ENCODE assay signal across 19 cellular contexts in the genomic region with DNA sequence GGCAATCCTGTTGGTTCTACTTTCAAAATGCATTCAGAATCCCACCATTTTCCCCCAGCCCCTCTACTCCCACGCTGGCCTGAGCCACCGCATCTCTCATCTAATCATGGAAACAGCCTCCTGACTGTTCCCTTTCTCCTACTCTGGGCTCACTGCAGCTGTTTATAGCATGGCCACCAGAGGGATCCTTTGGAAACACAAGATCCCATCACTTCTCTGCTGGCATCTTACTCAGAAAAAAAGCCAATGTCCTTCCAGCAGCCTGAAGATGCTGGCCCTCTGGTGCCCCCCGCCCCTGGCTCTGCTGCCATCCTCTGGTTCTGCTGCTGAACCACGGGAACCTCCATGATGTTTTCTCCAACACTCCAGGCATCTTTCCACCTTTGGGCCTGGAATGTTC. TPM values are rescaled to one million over a fixed set of nuclear protein-coding genes. Genes with fewer than 3 reads are reported as not detected.
DNase-seq lines count a peak whose midpoint lies in the region; ATAC-seq and TF ChIP-seq lines count a peak whose summit lies in the region.
"Had no signal": no experiment of that assay in that cellular context is flagged by ENCODE, and none has a peak within 500 bp of the region (broad histone marks: within the 10 kb centered on the region; RNA-seq: fewer than 3 reads in every experiment).

No MANE protein-coding gene starts in this region.

- no peak overlapping the region for H3K4ac ChIP-seq in mesendoderm (ENCODE audit: low read depth, low read length)

- H3K27me3 ChIP-seq in brain microvascular endothelial cell (replicated peaks) (no peaks in the 10 kb centered on the region), mesendoderm (ENCODE audit: insufficient read depth, low read length, poor library complexity) (no peaks in the 10 kb centered on the region)

- peak; percentile 26 for TF ChIP-seq CTCF in brain microvascular endothelial cell (IDR thresholded peaks at IDR 0.05; ENCODE audit: low read depth, low read length, missing control alignments)
- no peak for TF ChIP-seq CTCF in mesothelial cell of epicardium (IDR thresholded peaks at IDR 0.05; ENCODE audit: unreplicated experiment)
- no peak for TF ChIP-seq CTCF in natural killer cell (IDR thresholded peaks at IDR 0.05)

- H2BK120ac ChIP-seq in mesendoderm (ENCODE audit: low read depth, low read length): no peak overlapping the region

- H3K27ac Mint-ChIP-seq in mesothelial cell of epicardium (no peak overlapping the region), natural killer cell (no peak overlapping the region)
- H3K27ac Mint-ChIP-seq: activated T-helper 1 cell treated with anti-CD3 and anti-CD28 coated beads, Interleukin-12 subunit alpha, Interleukin-12 subunit beta, Interleukin-2, Interleukin-4 antibody, amounts not matched to agents 30 ng/mL and 10 ng/mL and 1 ng/mL, durations not matched to agents 14 hours and 24 hours and 36 hours; CD8-positive, alpha-beta T cell; dendritic cell treated with granulocyte-macrophage colony-stimulating factor and Interleukin-4, amounts not matched to agents 40 ng/mL and 50 ng/mL, for 4 days; memory B cell had no signal

- peaks cover 24% of the 10 kb centered on the region for H3K27me3 Mint-ChIP-seq in mesothelial cell of epicardium (ENCODE audit: low read depth)
- peaks cover 0 to 12% of the 10 kb centered on the region in 2 donors for H3K27me3 Mint-ChIP-seq in natural killer cell (ENCODE audit: low read depth in 2 of 2)

- no peak for ATAC-seq in GM19328 (IDR thresholded peaks at IDR 0.05; ENCODE audit: unreplicated experiment)
- ATAC-seq in natural killer cell: no peak
- ATAC-seq: CD8-positive, alpha-beta T cell; stimulated activated naive CD8-positive, alpha-beta T cell treated with anti-CD3 and anti-CD28 coated beads, Interleukin-15, Interleukin-2, amounts not matched to agents 100 U/mL and 50 U/mL, for 24 hours had no signal

- H3K9ac ChIP-seq in mesendoderm (ENCODE audit: low read length): no peak overlapping the region

- no peaks in the 10 kb centered on the region for H3K9me3 Mint-ChIP-seq in mesothelial cell of epicardium
- H3K9me3 Mint-ChIP-seq in natural killer cell: no peaks in the 10 kb centered on the region
- H3K9me3 Mint-ChIP-seq: activated T-helper 1 cell treated with anti-CD3 and anti-CD28 coated beads, Interleukin-12 subunit alpha, Interleukin-12 subunit beta, Interleukin-2, Interleukin-4 antibody, amounts not matched to agents 30 ng/mL and 10 ng/mL and 1 ng/mL, durations not matched to agents 14 hours and 24 hours and 36 hours; CD8-positive, alpha-beta T cell; dendritic cell treated with granulocyte-macrophage colony-stimulating factor and Interleukin-4, amounts not matched to agents 40 ng/mL and 50 ng/mL, for 4 days; memory B cell had no signal

- no peak overlapping the region for H2AK5ac ChIP-seq in mesendoderm (ENCODE audit: low read length)

- H4K8ac ChIP-seq in mesendoderm (ENCODE audit: low read depth, low read length): no peak overlapping the region

- no peak overlapping the region for H3K23ac ChIP-seq in mesendoderm (ENCODE audit: low read length)

- no peak overlapping the region for H3K4me2 ChIP-seq in mesendoderm (ENCODE audit: low read length)

- H3K36me3 Mint-ChIP-seq in mesothelial cell of epicardium: no peaks in the 10 kb centered on the region
- no peaks in the 10 kb centered on the region for H3K36me3 Mint-ChIP-seq in natural killer cell
- H3K36me3 Mint-ChIP-seq: CD8-positive, alpha-beta T cell; memory B cell had no signal

- no CpG with 5 or more reads among the region's 4 CpGs for WGBS in mesendoderm (ENCODE audit: extremely low coverage, insufficient coverage, low lambda C conversion rate)

- H4K5ac ChIP-seq in mesendoderm (ENCODE audit: low read length): no peak overlapping the region

- H3K4me1 ChIP-seq in mesendoderm (ENCODE audit: control insufficient read depth, low read depth, low read length): no peaks in the 10 kb centered on the region

- H3K36me3 ChIP-seq in brain microvascular endothelial cell (replicated peaks): no peaks in the 10 kb centered on the region
- H3K36me3 ChIP-seq in mesendoderm (ENCODE audit: control insufficient read depth, insufficient read depth, low read length): no peaks in the 10 kb centered on the region

- in situ Hi-C loops in brain microvascular endothelial cell (cut with HindIII; ENCODE audit: low pct_ligation_motif_present, low sequenced_read_pairs): no loop called here

- H3K4me3 ChIP-seq in brain microvascular endothelial cell (ENCODE audit: low read depth, low read length): no peak overlapping the region
- no peak overlapping the region for H3K4me3 ChIP-seq in mesendoderm (ENCODE audit: low read length)

- H3K4me1 Mint-ChIP-seq in mesothelial cell of epicardium: no peaks in the 10 kb centered on the region
- H3K4me1 Mint-ChIP-seq in natural killer cell: no peaks in the 10 kb centered on the region
- H3K4me1 Mint-ChIP-seq: memory B cell had no signal

- no peaks in the 10 kb centered on the region for H3K79me1 ChIP-seq in mesendoderm (ENCODE audit: low read length)

- H3K4me3 Mint-ChIP-seq in mesothelial cell of epicardium: no peak overlapping the region
- no peak overlapping the region for H3K4me3 Mint-ChIP-seq in natural killer cell
- H3K4me3 Mint-ChIP-seq: activated T-helper 1 cell treated with anti-CD3 and anti-CD28 coated beads, Interleukin-12 subunit alpha, Interleukin-12 subunit beta, Interleukin-2, Interleukin-4 antibody, amounts not matched to agents 30 ng/mL and 10 ng/mL and 1 ng/mL, durations not matched to agents 14 hours and 24 hours and 36 hours; CD8-positive, alpha-beta T cell; dendritic cell treated with granulocyte-macrophage colony-stimulating factor and Interleukin-4, amounts not matched to agents 40 ng/mL and 50 ng/mL, for 4 days; memory B cell had no signal

- intact Hi-C loops in cardiac septum (cut with DNase I): no loop called here
- intact Hi-C loops in natural killer cell (cut with micrococcal nuclease): no loop called here

- DNase-seq in ELF-1 (ENCODE audit: low read depth, low spot score) (peak; percentile 56), HT1080 (ENCODE audit: low read depth) (peak; percentile 8), brain microvascular endothelial cell (peak; percentile 5), mesendoderm (peak; percentile 79), mesothelial cell of epicardium (ENCODE audit: low spot score in 2 of 2, unreplicated experiment in 2 of 2) (no peak), cardiac septum (ENCODE audit: low spot score) (no peak), natural killer cell (no peak)
- DNase-seq: CD8-positive, alpha-beta T cell; NCI-H1105; NCI-H345; nucleus accumbens; stimulated activated naive CD8-positive, alpha-beta T cell treated with anti-CD3 and anti-CD28 coated beads, Interleukin-15, Interleukin-2, amounts not matched to agents 100 U/mL and 50 U/mL, for 24 hours; T-helper 2 cell had no signal

- no peak overlapping the region for H3K18ac ChIP-seq in mesendoderm (ENCODE audit: low read length)

- no peak overlapping the region for H3K56ac ChIP-seq in mesendoderm (ENCODE audit: low read length)

- H3K27ac ChIP-seq in brain microvascular endothelial cell (no peak overlapping the region), mesendoderm (ENCODE audit: low read depth, low read length) (no peak overlapping the region)

- H3K79me2 ChIP-seq in mesendoderm (ENCODE audit: control insufficient read depth, insufficient read depth, low read length): no peaks in the 10 kb centered on the region

- H2BK15ac ChIP-seq in mesendoderm (replicated peaks; ENCODE audit: low read depth): no peak overlapping the region

- no peak overlapping the region for H2BK5ac ChIP-seq in mesendoderm (ENCODE audit: low read length)

RNA-seq across cellular contexts. Expression of gene MS4A8, which starts 11.1 kb away (rescaled TPM):
- total RNA-seq in HT1080 (2014; rRNA removed; shearing (Covaris generic)): not detected in 2 replicates
- polyA plus RNA-seq in HT1080 (2015; cell fraction: cytosol; rRNA removed): not detected in 2 replicates
- polyA plus RNA-seq in HT1080 (2015; cell fraction: nucleus; rRNA removed): not detected in 2 replicates
- polyA plus RNA-seq in mesendoderm (2013, experiment 1 of 2): not detected
- polyA plus RNA-seq in mesendoderm (2013, experiment 2 of 2): not detected
- not detected in 3 replicates for total RNA-seq in mesothelial cell of epicardium
- total RNA-seq in cardiac septum: not detected
- not detected for total RNA-seq in natural killer cell
- total RNA-seq: activated T-helper 1 cell treated with anti-CD3 and anti-CD28 coated beads, Interleukin-12 subunit alpha, Interleukin-12 subunit beta, Interleukin-2, Interleukin-4 antibody, amounts not matched to agents 30 ng/mL and 10 ng/mL and 1 ng/mL, durations not matched to agents 14 hours and 24 hours and 36 hours; CD8-positive, alpha-beta T cell had no signal

RNA-seq across cellular contexts. Expression of gene MS4A18, which starts 14.0 kb away (rescaled TPM):
- total RNA-seq in HT1080 (2014; rRNA removed; shearing (Covaris generic)): not detected in 2 replicates
- polyA plus RNA-seq in HT1080 (2015; cell fraction: cytosol; rRNA removed): not detected in 2 replicates
- not detected in 2 replicates for polyA plus RNA-seq in HT1080 (2015; cell fraction: nucleus; rRNA removed)
- not detected for polyA plus RNA-seq in mesendoderm (2013, experiment 1 of 2)
- not detected for polyA plus RNA-seq in mesendoderm (2013, experiment 2 of 2)
- total RNA-seq in mesothelial cell of epicardium: not detected in 3 replicates
- not detected for total RNA-seq in cardiac septum
- total RNA-seq in natural killer cell: not detected
- total RNA-seq: activated T-helper 1 cell treated with anti-CD3 and anti-CD28 coated beads, Interleukin-12 subunit alpha, Interleukin-12 subunit beta, Interleukin-2, Interleukin-4 antibody, amounts not matched to agents 30 ng/mL and 10 ng/mL and 1 ng/mL, durations not matched to agents 14 hours and 24 hours and 36 hours; CD8-positive, alpha-beta T cell; skeletal muscle tissue had no signal
- polyA plus RNA-seq: adipose tissue had no signal

RNA-seq across cellular contexts. Expression of gene MS4A15, which starts 46.2 kb away (rescaled TPM):
- not detected in 2 replicates for total RNA-seq in HT1080 (2014; rRNA removed; shearing (Covaris generic))
- polyA plus RNA-seq in HT1080 (2015; cell fraction: cytosol; rRNA removed): 0.11 and 0.13 TPM in 2 replicates
- polyA plus RNA-seq in HT1080 (2015; cell fraction: nucleus; rRNA removed): not detected in 2 replicates
- 0.22 TPM for polyA plus RNA-seq in mesendoderm (2013, experiment 1 of 2)
- 0.20 TPM for polyA plus RNA-seq in mesendoderm (2013, experiment 2 of 2)
- 0.13 to 0.42 TPM (median 0.18 TPM) in 3 replicates for total RNA-seq in mesothelial cell of epicardium
- not detected for total RNA-seq in cardiac septum
- total RNA-seq in natural killer cell: not detected
- total RNA-seq: activated T-helper 1 cell treated with anti-CD3 and anti-CD28 coated beads, Interleukin-12 subunit alpha, Interleukin-12 subunit beta, Interleukin-2, Interleukin-4 antibody, amounts not matched to agents 30 ng/mL and 10 ng/mL and 1 ng/mL, durations not matched to agents 14 hours and 24 hours and 36 hours; CD8-positive, alpha-beta T cell; skeletal muscle tissue had no signal

Comparison
In these comparisons a context has a peak if more than half of its experiments do, and no peak if none do; other contexts are left out.
1. DNase-seq: peak in ELF-1 (single experiment), HT1080 (single experiment), brain microvascular endothelial cell (single experiment) and mesendoderm (single experiment); none in mesothelial cell of epicardium (0 of 2), cardiac septum (single experiment) and natural killer cell (single experiment).